ENCODE assay signal across 11 cellular contexts in genomic region chr17:48592592-48592991, GRCh38. TPM values are rescaled to one million over a fixed set of nuclear protein-coding genes. Genes with fewer than 3 reads are reported as not detected.
DNase-seq lines count a peak whose midpoint lies in the region; ATAC-seq and TF ChIP-seq lines count a peak whose summit lies in the region.
"Had no signal": no experiment of that assay in that cellular context is flagged by ENCODE, and none has a peak within 500 bp of the region (broad histone marks: within the 10 kb centered on the region; RNA-seq: fewer than 3 reads in every experiment).

No MANE protein-coding gene starts in this region.

- H3K36me3 Mint-ChIP-seq in CD4-positive, alpha-beta T cell (ENCODE audit: low read depth): no peaks in the 10 kb centered on the region
- H3K36me3 Mint-ChIP-seq in naive thymus-derived CD4-positive, alpha-beta T cell: peaks cover 0 to 7% (median 0%) of the 10 kb centered on the region in 5 donors

- CTCF ChIA-PET in CD4-positive, alpha-beta T cell (lab: Charles Lee): interaction anchor here (0.8 to 5.0 kb wide), 10 partner anchors 10 to 284 kb away, joined by 3 to 24 read pairs (median 12); no protein-coding TSS in a partner anchor
- CTCF ChIA-PET in naive thymus-derived CD4-positive, alpha-beta T cell (lab: Charles Lee): interaction anchor here (0.6 to 4.6 kb wide), 27 partner anchors 9 to 750 kb away, joined by 3 to 47 read pairs (median 4); partner anchors contain the start of gene HOXB8

- POLR2A ChIA-PET in CD4-positive, alpha-beta T cell (lab: Charles Lee): interaction anchor here (0.5 to 1.5 kb wide), 6 partner anchors 18 to 419 kb away, joined by 3 to 6 read pairs (median 4); no protein-coding TSS in a partner anchor
- POLR2A ChIA-PET in naive thymus-derived CD4-positive, alpha-beta T cell (lab: Charles Lee): interaction anchor here (0.8 to 1.8 kb wide), 4 partner anchors 10 to 257 kb away, joined by 4 to 6 read pairs (median 6); partner anchors contain the start of gene HOXB4

- H3K4me1 ChIP-seq in naive thymus-derived CD4-positive, alpha-beta T cell (ENCODE audit: control insufficient read depth in 2 of 2, insufficient read depth in 2 of 2, low read length in 2 of 2): peaks cover 25 to 31% of the 10 kb centered on the region in 2 donors

- DNase-seq in CD4-positive, alpha-beta T cell: no peak
- DNase-seq in HCEC 1CT: peak; percentile 52
- DNase-seq in brain microvascular endothelial cell: no peak
- DNase-seq in naive thymus-derived CD4-positive, alpha-beta T cell: no peak
- no peak for DNase-seq in DMS 273 treated with DMSO at 0.1 percent for 48 hours (lab: John Stamatoyannopoulos, UW)
- no peak for DNase-seq in stimulated activated CD4-positive, alpha-beta T cell treated with anti-CD3 and anti-CD28 coated beads, Interleukin-4, amount 100 ng/mL, for 4 hours
- DNase-seq: activated gamma-delta T cell, NCI-H187 treated with DMSO at 0.1 percent for 48 hours had no signal

- H3K27me3 Mint-ChIP-seq in CD4-positive, alpha-beta T cell: peaks cover 98% of the 10 kb centered on the region
- H3K27me3 Mint-ChIP-seq in naive thymus-derived CD4-positive, alpha-beta T cell: peaks cover 89 to 97% (median 93%) of the 10 kb centered on the region in 5 donors

- no peaks in the 10 kb centered on the region for H3K9me3 ChIP-seq in CD4-positive, alpha-beta T cell (ENCODE audit: control insufficient read depth, low read length)
- H3K9me3 ChIP-seq in naive thymus-derived CD4-positive, alpha-beta T cell (ENCODE audit: control insufficient read depth in 2 of 3, low read length in 3 of 3): no peaks in the 10 kb centered on the region
- H3K9me3 ChIP-seq: SJSA1 had no signal

- peaks cover 32% of the 10 kb centered on the region for H3K4me1 Mint-ChIP-seq in CD4-positive, alpha-beta T cell (ENCODE audit: low read depth)
- peaks cover 26 to 57% (median 37%) of the 10 kb centered on the region in 7 donors for H3K4me1 Mint-ChIP-seq in naive thymus-derived CD4-positive, alpha-beta T cell

- no peak for ATAC-seq in CD4-positive, alpha-beta T cell (ENCODE audit: poor library complexity)
- ATAC-seq in naive thymus-derived CD4-positive, alpha-beta T cell: no peak
- ATAC-seq in GM21737 (IDR thresholded peaks at IDR 0.05; ENCODE audit: unreplicated experiment) (no peak), GM21360 (IDR thresholded peaks at IDR 0.05; ENCODE audit: unreplicated experiment) (no peak)

- H3K27me3 ChIP-seq in CD4-positive, alpha-beta T cell (ENCODE audit: control insufficient read depth, insufficient read depth, low read length): peaks cover 95% of the 10 kb centered on the region
- peaks cover 95% of the 10 kb centered on the region for H3K27me3 ChIP-seq in brain microvascular endothelial cell (replicated peaks)
- H3K27me3 ChIP-seq in naive thymus-derived CD4-positive, alpha-beta T cell (ENCODE audit: control insufficient read depth in 2 of 2, insufficient read depth in 2 of 2, low read length in 2 of 2): peaks cover 6 to 40% of the 10 kb centered on the region in 2 donors
- H3K27me3 ChIP-seq: SJSA1 had no signal

- H3K27ac ChIP-seq in CD4-positive, alpha-beta T cell (ENCODE audit: low read depth, low read length): no peak overlapping the region
- H3K27ac ChIP-seq in brain microvascular endothelial cell: no peak overlapping the region
- no peak overlapping the region for H3K27ac ChIP-seq in naive thymus-derived CD4-positive, alpha-beta T cell (ENCODE audit: low read depth, low read length)
- H3K27ac ChIP-seq: SJSA1 had no signal

- peak overlapping the region; percentile 74 for H3K4me3 Mint-ChIP-seq in CD4-positive, alpha-beta T cell
- H3K4me3 Mint-ChIP-seq in naive thymus-derived CD4-positive, alpha-beta T cell: peak overlapping the region; percentile 75 to 88 (median 81)

- H3K36me3 ChIP-seq in brain microvascular endothelial cell (replicated peaks): no peaks in the 10 kb centered on the region
- H3K36me3 ChIP-seq in naive thymus-derived CD4-positive, alpha-beta T cell (ENCODE audit: control insufficient read depth in 2 of 3, insufficient read depth in 3 of 3, low read length in 3 of 3): no peaks in the 10 kb centered on the region

- H3K9me3 Mint-ChIP-seq in CD4-positive, alpha-beta T cell: no peaks in the 10 kb centered on the region
- H3K9me3 Mint-ChIP-seq in naive thymus-derived CD4-positive, alpha-beta T cell: no peaks in the 10 kb centered on the region

- in situ Hi-C loops in brain microvascular endothelial cell (cut with HindIII; ENCODE audit: low pct_ligation_motif_present, low sequenced_read_pairs): no loop called here

- no peak overlapping the region for H3K27ac Mint-ChIP-seq in CD4-positive, alpha-beta T cell
- H3K27ac Mint-ChIP-seq in naive thymus-derived CD4-positive, alpha-beta T cell: no peak overlapping the region

- intact Hi-C loops in CD4-positive, alpha-beta T cell (cut with DNase I, micrococcal nuclease): loop anchor here (2.0 to 5.0 kb wide), 5 partner anchors 100 to 510 kb away; no protein-coding TSS in a partner anchor
- intact Hi-C loops in naive thymus-derived CD4-positive, alpha-beta T cell (cut with micrococcal nuclease): loop anchor here (2.0 to 10.0 kb wide), 2 partner anchors 334 to 418 kb away; no protein-coding TSS in a partner anchor

- peak overlapping the region; percentile 58 for H3K4me3 ChIP-seq in brain microvascular endothelial cell (ENCODE audit: low read depth, low read length)
- H3K4me3 ChIP-seq in naive thymus-derived CD4-positive, alpha-beta T cell (ENCODE audit: low read length): peak overlapping the region; percentile 56

- TF ChIP-seq CTCF in CD4-positive, alpha-beta T cell (IDR thresholded peaks at IDR 0.05): no peak
- no peak for TF ChIP-seq CTCF in brain microvascular endothelial cell (IDR thresholded peaks at IDR 0.05; ENCODE audit: low read depth, low read length, missing control alignments)

RNA-seq across cellular contexts. Expression of gene HOXB5, which starts 1.0 kb away (rescaled TPM):
- not detected for total RNA-seq in CD4-positive, alpha-beta T cell
- total RNA-seq in naive thymus-derived CD4-positive, alpha-beta T cell: not detected
- not detected for polyA plus RNA-seq in naive thymus-derived CD4-positive, alpha-beta T cell

RNA-seq across cellular contexts. Expression of gene HOXB3, which starts 2.6 kb away (rescaled TPM):
- total RNA-seq in CD4-positive, alpha-beta T cell: under 1 TPM; 0.25 to 0.36 TPM
- total RNA-seq in naive thymus-derived CD4-positive, alpha-beta T cell: 10 to 100 TPM in 1 of 5 experiments, 1 to 10 TPM in 3, under 1 TPM in 1; 0.48 to 14.6 (median 7.1) TPM
- under 1 TPM in 1 of 2 donors, not detected in 1; 0.11 TPM for polyA plus RNA-seq in naive thymus-derived CD4-positive, alpha-beta T cell

RNA-seq across cellular contexts. Expression of gene HOXB6, which starts 12.2 kb away (rescaled TPM):
- not detected for total RNA-seq in CD4-positive, alpha-beta T cell
- total RNA-seq in naive thymus-derived CD4-positive, alpha-beta T cell: under 1 TPM in 1 of 5 experiments, not detected in 4; 0.34 TPM
- polyA plus RNA-seq in naive thymus-derived CD4-positive, alpha-beta T cell: not detected

RNA-seq across cellular contexts. Expression of gene HOXB4, which starts 14.4 kb away (rescaled TPM):
- total RNA-seq in CD4-positive, alpha-beta T cell: under 1 TPM; 0.16 to 0.17 TPM
- 1 to 10 TPM in 4 of 5 experiments, under 1 TPM in 1; 0.34 to 7.9 (median 2.4) TPM for total RNA-seq in naive thymus-derived CD4-positive, alpha-beta T cell
- not detected for polyA plus RNA-seq in naive thymus-derived CD4-positive, alpha-beta T cell

RNA-seq across cellular contexts. Expression of gene HOXB7, which starts 18.2 kb away (rescaled TPM):
- total RNA-seq in CD4-positive, alpha-beta T cell: not detected
- under 1 TPM in 1 of 5 experiments, not detected in 4; 0.31 TPM for total RNA-seq in naive thymus-derived CD4-positive, alpha-beta T cell
- polyA plus RNA-seq in naive thymus-derived CD4-positive, alpha-beta T cell: not detected
